Comparison of ENCODE assay signal across 8 cellular contexts in genomic region chr6:149941583-149942460, GRCh38. TPM values are rescaled to one million over a fixed set of nuclear protein-coding genes. Genes with fewer than 3 reads are reported as not detected.
DNase-seq lines count a peak whose midpoint lies in the region; ATAC-seq and TF ChIP-seq lines count a peak whose summit lies in the region.

A gene with protein sequence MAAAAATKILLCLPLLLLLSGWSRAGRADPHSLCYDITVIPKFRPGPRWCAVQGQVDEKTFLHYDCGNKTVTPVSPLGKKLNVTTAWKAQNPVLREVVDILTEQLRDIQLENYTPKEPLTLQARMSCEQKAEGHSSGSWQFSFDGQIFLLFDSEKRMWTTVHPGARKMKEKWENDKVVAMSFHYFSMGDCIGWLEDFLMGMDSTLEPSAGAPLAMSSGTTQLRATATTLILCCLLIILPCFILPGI (plus strand): TSS chr6:149942014. CDS start chr6:149942073, 59 bp downstream.

- no peaks in the 10 kb centered on the region for H3K9me3 Mint-ChIP-seq in nephron
- no peaks in the 10 kb centered on the region for H3K9me3 Mint-ChIP-seq in stimulated activated memory B cell treated with anti-CD40 and anti-IgM and Interleukin-4, amounts not matched to agents 10 μg/mL and 1 μg/mL and 100 μg/mL, for 72 hours

- H3K27ac Mint-ChIP-seq in nephron, result peak within 1 kb of the TSS in 1 of 3 experiments; percentile 77
- peak within 1 kb of the TSS; percentile 49 for H3K27ac Mint-ChIP-seq in stimulated activated memory B cell treated with anti-CD40 and anti-IgM and Interleukin-4, amounts not matched to agents 10 μg/mL and 1 μg/mL and 100 μg/mL, for 72 hours

- TF ChIP-seq CTCF in fibroblast of the aortic adventitia (IDR thresholded peaks at IDR 0.05; ENCODE audit: insufficient read depth, low read length), result no peak
- TF ChIP-seq CTCF in nephron (IDR thresholded peaks at IDR 0.05; ENCODE audit: unreplicated experiment in 3 of 3), result no peak

- peaks cover 92% of the 10 kb centered on the region for H3K27me3 Mint-ChIP-seq in nephron (ENCODE audit: low read depth)
- H3K27me3 Mint-ChIP-seq in stimulated activated memory B cell treated with anti-CD40 and anti-IgM and Interleukin-4, amounts not matched to agents 10 μg/mL and 1 μg/mL and 100 μg/mL, for 72 hours, result peaks cover 73% of the 10 kb centered on the region

- peak within 1 kb of the TSS; percentile 91 to 93 (median 92) for H3K4me3 Mint-ChIP-seq in nephron
- peak within 1 kb of the TSS; percentile 93 for H3K4me3 Mint-ChIP-seq in stimulated activated memory B cell treated with anti-CD40 and anti-IgM and Interleukin-4, amounts not matched to agents 10 μg/mL and 1 μg/mL and 100 μg/mL, for 72 hours

- peaks cover 12% of the 10 kb centered on the region for H3K4me1 Mint-ChIP-seq in nephron
- H3K4me1 Mint-ChIP-seq in stimulated activated memory B cell treated with anti-CD40 and anti-IgM and Interleukin-4, amounts not matched to agents 10 μg/mL and 1 μg/mL and 100 μg/mL, for 72 hours, result peaks cover 52% of the 10 kb centered on the region

- H3K4me3 ChIP-seq in fibroblast of the aortic adventitia (ENCODE audit: low read depth, low read length), result peak within 1 kb of the TSS; percentile 75

- H3K36me3 Mint-ChIP-seq in nephron (ENCODE audit: low read depth), result no peaks in the 10 kb centered on the region
- no peaks in the 10 kb centered on the region for H3K36me3 Mint-ChIP-seq in stimulated activated memory B cell treated with anti-CD40 and anti-IgM and Interleukin-4, amounts not matched to agents 10 μg/mL and 1 μg/mL and 100 μg/mL, for 72 hours

- peak; percentile 79 for ATAC-seq in stimulated activated memory B cell treated with anti-CD40 and anti-IgM and Interleukin-4, amounts not matched to agents 10 μg/mL and 1 μg/mL and 100 μg/mL, for 72 hours
- no peak for ATAC-seq in HG03469 (IDR thresholded peaks at IDR 0.05; ENCODE audit: unreplicated experiment)

- DNase-seq in ELF-1 (ENCODE audit: low read depth, low spot score) (peak; percentile 63), LHCN-M2 (ENCODE audit: low read depth) (peak; percentile 94), SHP77 treated with DMSO at 0.1 percent for 48 hours (lab: John Stamatoyannopoulos, UW) (peak; percentile 52), fibroblast of the aortic adventitia (ENCODE audit: low read depth) (peak; percentile 97)
- peak; percentile 79 for DNase-seq in activated effector memory CD4-positive, alpha-beta T cell treated with Interleukin-2 at 50 U/mL for 16 hours

RNA-seq across cellular contexts. Expression of the gene that starts here (rescaled TPM):
- 7.6 and 8.1 TPM in 2 replicates for total RNA-seq in LHCN-M2 (2014; rRNA removed)
- 10.8 TPM for polyA plus RNA-seq in LHCN-M2 (2012)
- total RNA-seq in fibroblast of the aortic adventitia (ENCODE audit: low replicate concordance), result 2.5 and 3.3 TPM in 2 replicates
